7 cellular contexts compared by ENCODE assay signal in the genomic region with DNA sequence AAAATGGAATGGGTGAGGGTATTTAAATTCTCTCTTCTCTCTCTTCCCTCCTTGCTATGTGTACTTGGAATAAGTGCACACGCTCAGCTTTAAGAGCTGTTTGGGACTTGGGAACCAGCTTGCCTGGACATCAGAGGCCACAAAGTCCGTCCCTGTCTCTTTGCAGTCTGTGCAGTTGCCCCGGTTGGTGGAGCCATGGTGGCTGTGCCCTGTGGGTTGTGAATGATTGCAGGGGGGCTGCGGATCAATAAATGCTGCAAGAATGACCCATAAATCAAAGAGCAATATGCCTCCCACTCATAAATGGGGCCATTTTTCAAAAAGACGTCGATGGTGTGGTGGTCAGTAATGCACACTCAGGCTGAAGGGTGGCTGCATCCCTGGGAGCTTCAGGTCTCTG.
"Had no signal": no experiment of that assay in that cellular context is flagged by ENCODE, and none has a peak within 500 bp of the region (broad histone marks: within the 10 kb centered on the region; RNA-seq: fewer than 3 reads in every experiment).

No MANE protein-coding gene starts in this region.

- H3K27ac ChIP-seq: GM23248, HL-60 had no signal

- H3K27ac Mint-ChIP-seq: HFFc6, IgD-negative memory B cell had no signal

- H3K36me3 ChIP-seq: HAP-1 had no signal

- H3K36me3 Mint-ChIP-seq: IgD-negative memory B cell had no signal

- H3K9ac ChIP-seq: GM23248 had no signal

- H2AFZ ChIP-seq: GM23248 had no signal

- H3K4me1 ChIP-seq: HAP-1 had no signal

- H3K4me3 Mint-ChIP-seq: HFFc6, IgD-negative memory B cell had no signal

- H3K9me3 Mint-ChIP-seq: HFFc6 had no signal

- H3K4me3 ChIP-seq: GM23248, HAP-1 had no signal

- H3K9me3 ChIP-seq: HAP-1 had no signal

- DNase-seq: GM23248, GOT3, H7, HFFc6 had no signal
